Comparison of ENCODE assay signal across 23 cellular contexts in genomic region chr14:70029296-70030132, GRCh38.
"Had no signal": no experiment of that assay in that cellular context is flagged by ENCODE, and none has a peak within 500 bp of the region (broad histone marks: within the 10 kb centered on the region; RNA-seq: fewer than 3 reads in every experiment).

No MANE protein-coding gene starts in this region.

- H3K9me3 ChIP-seq: left lung, thyroid gland had no signal

- ATAC-seq: activated CD8-positive, alpha-beta T cell treated with anti-CD3 and anti-CD28 coated beads for 36 hours; left lung had no signal

- H3K27me3 ChIP-seq: thyroid gland had no signal

- H3K4me3 ChIP-seq: coronary artery, left lung, thyroid gland had no signal

- H3K36me3 ChIP-seq: left lung, thyroid gland had no signal

- FAIRE-seq: endometrium, keratinocyte had no signal

- DNase-seq: activated CD4-positive, alpha-beta T cell treated with anti-CD3 and anti-CD28 coated beads for 48 hours; activated CD4-positive, CD25-positive, alpha-beta regulatory T cell; activated CD8-positive, alpha-beta T cell treated with anti-CD3 and anti-CD28 coated beads for 36 hours; activated naive CD4-positive, alpha-beta T cell treated with Interleukin-2 at 50 U/mL for 16 hours; activated T-cell treated with anti-CD3 and anti-CD28 coated beads, Interleukin-2, amount 50 U/mL, for 24 hours; anterior cingulate cortex; erythroblast; foreskin melanocyte; glutamatergic neuron; hippocampal formation; left lung; nephron progenitor cell; nucleus accumbens; retina; stimulated activated CD4-positive, alpha-beta T cell treated with anti-CD3 and anti-CD28 coated beads, Interleukin-12 subunit alpha, Interleukin-12 subunit beta, amount 100 ng/mL, for 4 hours; stimulated activated CD4-positive, alpha-beta T cell treated with anti-CD3 and anti-CD28 coated beads, Interleukin-1b, Interleukin-23, amount 100 ng/mL, for 48 hours; stimulated activated CD8-positive, alpha-beta memory T cell treated with anti-CD3 and anti-CD28 coated beads, Interleukin-4, amount 100 ng/mL, for 48 hours; stimulated activated naive CD4-positive, alpha-beta T cell; T-helper 9 cell; thyroid gland had no signal

- H3K27ac ChIP-seq: coronary artery, left lung, thyroid gland had no signal

- H3K4me1 ChIP-seq: left lung had no signal
